ENCODE assay signal across 1 cellular context in genomic region chr4:4288098-4288497, GRCh38.
TF ChIP-seq lines count a peak whose summit lies in the region.

No MANE protein-coding gene starts in this region.

TF ChIP-seq in GM12878, 131 proteins besides CTCF, POLR2A, EP300 and RAD21:
- TF ChIP-seq, protein P1, sequence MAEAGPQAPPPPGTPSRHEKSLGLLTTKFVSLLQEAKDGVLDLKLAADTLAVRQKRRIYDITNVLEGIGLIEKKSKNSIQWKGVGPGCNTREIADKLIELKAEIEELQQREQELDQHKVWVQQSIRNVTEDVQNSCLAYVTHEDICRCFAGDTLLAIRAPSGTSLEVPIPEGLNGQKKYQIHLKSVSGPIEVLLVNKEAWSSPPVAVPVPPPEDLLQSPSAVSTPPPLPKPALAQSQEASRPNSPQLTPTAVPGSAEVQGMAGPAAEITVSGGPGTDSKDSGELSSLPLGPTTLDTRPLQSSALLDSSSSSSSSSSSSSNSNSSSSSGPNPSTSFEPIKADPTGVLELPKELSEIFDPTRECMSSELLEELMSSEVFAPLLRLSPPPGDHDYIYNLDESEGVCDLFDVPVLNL (IDR thresholded peaks at IDR 0.05; ENCODE audit: low read depth, low read length): no peak
- TF ChIP-seq ZZZ3 (IDR thresholded peaks at IDR 0.05; ENCODE audit: control insufficient read depth, insufficient read length, low read depth): no peak
- TF ChIP-seq ATF2 (IDR thresholded peaks at IDR 0.05; ENCODE audit: low read length): no peak
- TF ChIP-seq CHD2 (IDR thresholded peaks at IDR 0.05; ENCODE audit: borderline replicate concordance, low read depth, low read length): no peak
- TF ChIP-seq KDM1A (IDR thresholded peaks at IDR 0.05; ENCODE audit: borderline replicate concordance): no peak
- TF ChIP-seq ZBED1 (IDR thresholded peaks at IDR 0.05; ENCODE audit: borderline replicate concordance): no peak
- TF ChIP-seq SP1 (IDR thresholded peaks at IDR 0.05; ENCODE audit: low read depth, low read length): no peak
- no peak for TF ChIP-seq MTA3 (IDR thresholded peaks at IDR 0.05; ENCODE audit: borderline replicate concordance, low read length)
- TF ChIP-seq RUNX3 (IDR thresholded peaks at IDR 0.05; ENCODE audit: low read length): no peak
- TF ChIP-seq CBX5 (IDR thresholded peaks at IDR 0.05; ENCODE audit: low read depth): no peak
- TF ChIP-seq MYC (IDR thresholded peaks at IDR 0.05; ENCODE audit: insufficient read depth, insufficient read length, insufficient replicate concordance, low read length, severe bottlenecking): no peak
- TF ChIP-seq HCFC1 (IDR thresholded peaks at IDR 0.05; ENCODE audit: low read length): no peak
- TF ChIP-seq KAT2A (conservative IDR thresholded peaks at IDR 0.05; ENCODE audit: control insufficient read depth, low read depth, low read length): no peak
- TF ChIP-seq, protein P2, sequence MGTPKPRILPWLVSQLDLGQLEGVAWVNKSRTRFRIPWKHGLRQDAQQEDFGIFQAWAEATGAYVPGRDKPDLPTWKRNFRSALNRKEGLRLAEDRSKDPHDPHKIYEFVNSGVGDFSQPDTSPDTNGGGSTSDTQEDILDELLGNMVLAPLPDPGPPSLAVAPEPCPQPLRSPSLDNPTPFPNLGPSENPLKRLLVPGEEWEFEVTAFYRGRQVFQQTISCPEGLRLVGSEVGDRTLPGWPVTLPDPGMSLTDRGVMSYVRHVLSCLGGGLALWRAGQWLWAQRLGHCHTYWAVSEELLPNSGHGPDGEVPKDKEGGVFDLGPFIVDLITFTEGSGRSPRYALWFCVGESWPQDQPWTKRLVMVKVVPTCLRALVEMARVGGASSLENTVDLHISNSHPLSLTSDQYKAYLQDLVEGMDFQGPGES (IDR thresholded peaks at IDR 0.05): no peak
- TF ChIP-seq SREBF1 (IDR thresholded peaks at IDR 0.05; ENCODE audit: low read length): no peak
- TF ChIP-seq ETV6 (conservative IDR thresholded peaks at IDR 0.05 in 1 of 2, IDR thresholded peaks at IDR 0.05 in 1 of 2; ENCODE audit: borderline replicate concordance in 1 of 2, low read depth in 1 of 2): no peak
